Comparison of ENCODE assay signal across 12 cellular contexts in the genomic region with DNA sequence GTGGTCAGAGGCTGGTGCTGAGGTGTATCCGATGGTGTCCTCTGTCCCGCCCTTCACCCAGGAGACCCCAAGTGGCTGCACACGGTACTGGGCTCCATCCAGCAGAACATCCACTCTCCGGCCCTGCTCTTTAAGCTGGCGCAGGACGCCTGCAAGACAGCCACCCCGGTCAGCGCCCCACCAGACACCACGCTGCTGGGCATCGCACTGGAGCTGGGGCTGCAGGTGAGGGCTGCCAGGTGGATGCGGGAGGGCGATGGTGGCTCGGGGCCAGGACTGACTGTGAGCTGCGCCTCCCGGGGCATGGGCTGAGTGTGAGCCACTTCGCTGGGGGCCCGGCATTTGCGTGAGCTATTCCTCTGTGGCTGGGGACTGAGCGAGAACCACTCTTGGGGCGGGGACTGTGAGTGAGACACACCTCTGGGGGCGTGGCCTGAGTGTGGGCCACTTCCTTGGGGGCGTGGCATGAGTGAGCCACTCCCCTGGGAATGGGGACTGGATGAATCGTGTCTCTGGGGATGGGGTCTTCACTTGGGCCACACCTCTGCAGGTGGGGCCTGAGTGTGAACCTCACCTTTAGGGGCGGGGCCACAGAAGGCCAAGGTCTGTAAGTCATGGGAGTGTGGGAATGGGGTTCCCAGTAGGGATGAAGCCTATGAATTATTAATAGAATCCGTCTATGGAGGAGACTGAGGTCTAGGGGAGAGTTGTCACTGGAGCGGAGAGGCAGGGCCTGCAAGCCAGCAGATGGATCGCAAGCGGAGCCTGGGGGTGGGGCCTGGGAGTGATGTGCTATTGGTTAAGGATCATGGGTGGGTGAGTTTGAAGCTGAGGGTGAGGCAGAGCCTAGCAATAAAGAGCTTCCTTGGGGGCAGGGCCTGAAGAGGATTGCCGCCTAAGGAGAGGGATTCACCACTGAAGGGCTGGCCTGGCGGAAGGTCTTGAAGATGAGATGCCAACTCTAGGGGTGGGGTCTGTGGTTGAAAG. TPM values are rescaled to one million over a fixed set of nuclear protein-coding genes. Genes with fewer than 3 reads are reported as not detected.
DNase-seq lines count a peak whose midpoint lies in the region; ATAC-seq and TF ChIP-seq lines count a peak whose summit lies in the region.
"Had no signal": no experiment of that assay in that cellular context is flagged by ENCODE, and none has a peak within 500 bp of the region (broad histone marks: within the 10 kb centered on the region; RNA-seq: fewer than 3 reads in every experiment).

No MANE protein-coding gene starts in this region.

- H3K4me1 ChIP-seq in left lung (peaks cover 0 to 8% of the 10 kb centered on the region in 2 donors), esophagus squamous epithelium (peaks cover 0 to 20% (median 0%) of the 10 kb centered on the region in 3 donors)
- H3K4me1 ChIP-seq: psoas muscle, SJSA1 had no signal

- H3K4me3 ChIP-seq in BJ (ENCODE audit: low read depth, low read length) (no peak overlapping the region), GM12865 (ENCODE audit: low read depth, low read length) (no peak overlapping the region), left lung (no peak overlapping the region), esophagus squamous epithelium (no peak overlapping the region)
- H3K4me3 ChIP-seq: psoas muscle, SJSA1 had no signal

- no peak overlapping the region for H3K27ac ChIP-seq in left lung
- no peak overlapping the region for H3K27ac ChIP-seq in esophagus squamous epithelium
- H3K27ac ChIP-seq: psoas muscle, SJSA1 had no signal

- H3K27me3 ChIP-seq in BJ (ENCODE audit: control insufficient read depth, insufficient read depth, low read length): no peaks in the 10 kb centered on the region
- no peaks in the 10 kb centered on the region for H3K27me3 ChIP-seq in left lung
- no peaks in the 10 kb centered on the region for H3K27me3 ChIP-seq in esophagus squamous epithelium
- H3K27me3 ChIP-seq: SJSA1 had no signal

- DNase-seq in BJ (ENCODE audit: low read depth) (no peak), GM12865 (ENCODE audit: low read depth) (no peak), SK-N-DZ (ENCODE audit: low spot score) (peak; percentile 52), left lung (peak in 1 of 2 donors; percentile 69), NCI-H2107 treated with DMSO at 0.1 percent for 48 hours (lab: John Stamatoyannopoulos, UW; ENCODE audit: unreplicated experiment) (no peak), esophagus squamous epithelium (lab: John Stamatoyannopoulos, UW) (no peak)
- DNase-seq in stimulated activated naive CD4-positive, alpha-beta T cell (lab: John Stamatoyannopoulos, UW): no peak
- DNase-seq: hippocampal formation, psoas muscle had no signal

- TF ChIP-seq CTCF in BJ (IDR thresholded peaks at IDR 0.05; ENCODE audit: insufficient read depth, low read depth, low read length) (peak; percentile 6; the same call in 1 of the 2 replicates), GM12865 (IDR thresholded peaks at IDR 0.05; ENCODE audit: insufficient read depth, low read depth, low read length, missing control alignments) (peak; percentile 7), left lung (IDR thresholded peaks at IDR 0.05) (no peak), esophagus squamous epithelium (IDR thresholded peaks at IDR 0.05) (no peak)

- H3K36me3 ChIP-seq in BJ (ENCODE audit: control insufficient read depth, insufficient read depth, low read length) (peaks cover 40% of the 10 kb centered on the region), left lung (peaks cover 0 to 53% of the 10 kb centered on the region in 2 donors), esophagus squamous epithelium (peaks cover 0 to 90% (median 0%) of the 10 kb centered on the region in 3 donors)

- ATAC-seq in left lung: peak; percentile 19
- ATAC-seq in GM21576 (IDR thresholded peaks at IDR 0.05; ENCODE audit: unreplicated experiment): no peak

- no peaks in the 10 kb centered on the region for H3K9me3 ChIP-seq in left lung
- no peaks in the 10 kb centered on the region for H3K9me3 ChIP-seq in esophagus squamous epithelium
- H3K9me3 ChIP-seq: psoas muscle, SJSA1 had no signal

- POLR2A ChIA-PET in BJ (lab: Charles Lee): no interaction called here

- CTCF ChIA-PET in BJ (lab: Yijun Ruan, JAX): interaction anchor here (1.2 to 4.3 kb wide), 2 partner anchors 37 to 38 kb away, joined by 3 to 25 read pairs; no protein-coding TSS in a partner anchor

- TF ChIP-seq POLR2A in esophagus squamous epithelium (IDR thresholded peaks at IDR 0.05): no peak

- intact Hi-C loops in left lung (cut with DNase I): no loop called here
- intact Hi-C loops in esophagus squamous epithelium (cut with DNase I): no loop called here

- WGBS in esophagus squamous epithelium, 2 donors: 90 to 93% methylated on average over 6 to 15 of the region's 30 CpGs

RNA-seq across cellular contexts. Expression of a gene that starts 30.5 kb away (rescaled TPM):
- 4.0 and 5.7 TPM in 2 replicates for polyA plus RNA-seq in BJ (2011; rRNA removed)
- 7.2 and 8.6 TPM in 2 replicates for polyA minus RNA-seq in BJ (2011; rRNA and poly(A)+ RNA removed)
- polyA plus RNA-seq in SK-N-DZ (2014; cell fraction: cytosol; rRNA removed): 6.1 and 6.4 TPM in 2 replicates
- 4.0 and 11.4 TPM in 2 replicates for polyA plus RNA-seq in SK-N-DZ (2014; cell fraction: nucleus; rRNA removed)
- total RNA-seq in left lung: 10 to 100 TPM in 1 of 2 donors, 1 to 10 TPM in 1; 6.6 to 14.3 TPM
- 10 to 100 TPM in 3 of 4 donors, 1 to 10 TPM in 1; 7.2 to 41.4 (median 16.9) TPM for total RNA-seq in esophagus squamous epithelium

RNA-seq across cellular contexts. Expression of a gene that starts 51.2 kb away (rescaled TPM):
- 0.20 and 0.55 TPM in 2 replicates for polyA plus RNA-seq in BJ (2011; rRNA removed)
- polyA minus RNA-seq in BJ (2011; rRNA and poly(A)+ RNA removed): 0.52 TPM in 1 of 2 replicates, not detected in the other
- 0.72 and 0.95 TPM in 2 replicates for polyA plus RNA-seq in SK-N-DZ (2014; cell fraction: cytosol; rRNA removed)
- 14.5 and 24.4 TPM in 2 replicates for polyA plus RNA-seq in SK-N-DZ (2014; cell fraction: nucleus; rRNA removed)
- total RNA-seq in left lung: 1 to 10 TPM in 1 of 2 donors, under 1 TPM in 1; 0.89 to 1.8 TPM
- not detected for total RNA-seq in esophagus squamous epithelium
- total RNA-seq: psoas muscle had no signal
- polyA plus RNA-seq: adipose tissue, psoas muscle had no signal

RNA-seq across cellular contexts. Expression of a gene that starts 51.5 kb away (rescaled TPM):
- polyA plus RNA-seq in BJ (2011; rRNA removed): 220 and 276 TPM in 2 replicates
- polyA minus RNA-seq in BJ (2011; rRNA and poly(A)+ RNA removed): 85.7 and 188 TPM in 2 replicates
- polyA plus RNA-seq in SK-N-DZ (2014; cell fraction: cytosol; rRNA removed): 73.6 and 75.3 TPM in 2 replicates
- polyA plus RNA-seq in SK-N-DZ (2014; cell fraction: nucleus; rRNA removed): 52.5 and 73.6 TPM in 2 replicates
- total RNA-seq in left lung: 10 to 100 TPM; 64.8 to 77.0 TPM
- 100 to 1,000 TPM; 114 to 129 (median 120) TPM for total RNA-seq in esophagus squamous epithelium

Comparison
In these comparisons a context has a peak if more than half of its experiments do, and no peak if none do; other contexts are left out.
1. CTCF ChIP-seq: peak in BJ (single experiment) and GM12865 (single experiment); none in left lung (0 of 2) and esophagus squamous epithelium (0 of 6).